In the genomic region with DNA sequence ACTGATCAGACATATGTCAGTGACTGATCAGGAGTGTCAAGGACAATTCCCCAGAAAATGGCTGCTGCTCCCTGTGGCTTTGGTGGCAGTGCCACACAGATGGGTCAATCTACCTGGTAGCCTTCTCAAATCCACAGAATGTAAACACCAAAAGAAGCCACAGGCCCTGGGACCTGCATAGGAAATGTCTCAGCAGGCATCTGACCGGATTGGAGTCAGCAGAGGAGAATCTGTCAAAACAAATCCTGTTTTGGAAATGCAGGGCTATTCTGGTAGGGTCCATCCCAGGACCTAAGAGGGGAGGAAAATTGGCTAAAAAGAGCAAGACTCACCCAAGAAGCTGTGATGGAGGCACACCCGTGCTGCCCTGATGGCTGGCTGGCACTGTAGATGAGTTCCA, we compare ENCODE assay signal across 32 cellular contexts.
"Had no signal": no experiment of that assay in that cellular context is flagged by ENCODE, and none has a peak within 500 bp of the region (broad histone marks: within the 10 kb centered on the region; RNA-seq: fewer than 3 reads in every experiment).

No MANE protein-coding gene starts in this region.

- DNase-seq: activated CD4-positive, alpha-beta memory T cell treated with anti-CD3 and anti-CD28 coated beads for 36 hours; activated CD4-positive, alpha-beta T cell treated with anti-CD3 and anti-CD28 coated beads for 4 hours; activated CD4-positive, alpha-beta T cell treated with anti-CD3 and anti-CD28 coated beads, Interleukin-2, amount 50 U/mL, for 1 hour; activated CD4-positive, CD25-positive, alpha-beta regulatory T cell treated with anti-CD3 and anti-CD28 coated beads, Interleukin-2, amount 50 U/mL, for 72 hours; activated CD8-positive, alpha-beta memory T cell treated with anti-CD3 and anti-CD28 coated beads for 24 hours; activated CD8-positive, alpha-beta memory T cell treated with anti-CD3 and anti-CD28 coated beads, Interleukin-2, amount 10 ng/mL, durations not matched to agents 7 days and 5 days; activated CD8-positive, alpha-beta memory T cell treated with anti-CD3 and anti-CD28 coated beads, Interleukin-2, amount 50 U/mL, for 48 hours; activated gamma-delta T cell; activated naive CD4-positive, alpha-beta T cell treated with Interleukin-2 at 50 U/mL for 16 hours; activated naive CD8-positive, alpha-beta T cell treated with anti-CD3 and anti-CD28 coated beads, Interleukin-2, amount 10 ng/mL, durations not matched to agents 7 days and 5 days; activated T-cell treated with anti-CD3 and anti-CD28 coated beads, Interleukin-2, amount 50 U/mL, for 1 hour; activated T-cell treated with anti-CD3 and anti-CD28 coated beads, Interleukin-2, amount 50 U/mL, for 72 hours; amygdala; cerebellar nuclear complex; NCI-H1105; NCI-H1417 treated with DMSO at 0.1 percent for 48 hours; NCI-H187 treated with DMSO at 0.1 percent for 48 hours; NCI-H2081; NCI-H2171 treated with DMSO at 0.1 percent for 48 hours; NCI-H2227 treated with DMSO at 0.1 percent for 48 hours; NCI-H446; NCI-H510A treated with DMSO at 0.1 percent for 48 hours; NCI-H526 treated with DMSO at 0.1 percent for 48 hours; NCI-H774; PC-3; Peyer's patch; RPMI8226; SHP77 treated with DMSO at 0.1 percent for 48 hours; SK-N-SH had no signal

- ATAC-seq: activated CD8-positive, alpha-beta memory T cell treated with anti-CD3 and anti-CD28 coated beads, Interleukin-2, amount 10 ng/mL, durations not matched to agents 7 days and 5 days; activated T-cell treated with anti-CD3 and anti-CD28 coated beads, Interleukin-2, amount 50 U/mL, for 72 hours; activated T-helper 17 cell treated with anti-CD3 and anti-CD28 coated beads, Interleukin-2, amount 50 U/mL, for 72 hours; K562; PC-3; WTC11 had no signal
